ENCODE assay signal across 28 cellular contexts in genomic region chr17:69444023-69444422, GRCh38.
"Had no signal": no experiment of that assay in that cellular context is flagged by ENCODE, and none has a peak within 500 bp of the region (broad histone marks: within the 10 kb centered on the region; RNA-seq: fewer than 3 reads in every experiment).

No MANE protein-coding gene starts in this region.

- H3K27ac Mint-ChIP-seq: dendritic cell treated with granulocyte-macrophage colony-stimulating factor and Interleukin-4, amounts not matched to agents 40 ng/mL and 50 ng/mL, for 4 days; endodermal cell; immature natural killer cell; mesothelial cell of epicardium had no signal

- H3K4me1 ChIP-seq: lower lobe of right lung had no signal

- H3K9me3 Mint-ChIP-seq: dendritic cell treated with granulocyte-macrophage colony-stimulating factor and Interleukin-4, amounts not matched to agents 40 ng/mL and 50 ng/mL, for 4 days had no signal

- ATAC-seq: effector memory CD8-positive, alpha-beta T cell; esophagus mucosa; gastroesophageal sphincter; heart left ventricle; left lobe of liver; left ventricle myocardium superior; lower lobe of right lung had no signal

- H3K9me3 ChIP-seq: colonic mucosa had no signal

- H3K27me3 ChIP-seq: colonic mucosa, esophagus squamous epithelium, gastroesophageal sphincter, heart left ventricle, hepatocyte had no signal

- H3K4me3 ChIP-seq: colonic mucosa, esophagus squamous epithelium, gastroesophageal sphincter, heart left ventricle, hepatocyte, lower lobe of right lung, mucosa of descending colon had no signal

- H3K4me3 Mint-ChIP-seq: dendritic cell treated with granulocyte-macrophage colony-stimulating factor and Interleukin-4, amounts not matched to agents 40 ng/mL and 50 ng/mL, for 4 days; effector memory CD8-positive, alpha-beta T cell; endodermal cell; immature natural killer cell; mesothelial cell of epicardium had no signal

- H3K27ac ChIP-seq: epithelial cell of prostate, esophagus squamous epithelium, gastroesophageal sphincter, heart left ventricle, hepatocyte, lower lobe of right lung had no signal

- H3K27me3 Mint-ChIP-seq: dendritic cell treated with granulocyte-macrophage colony-stimulating factor and Interleukin-4, amounts not matched to agents 40 ng/mL and 50 ng/mL, for 4 days; effector memory CD8-positive, alpha-beta T cell had no signal

- DNase-seq: cerebellar nuclear complex; colonic mucosa; cortex of kidney; effector CD8-positive, alpha-beta T cell; effector memory CD8-positive, alpha-beta T cell; erythroblast; esophagus squamous epithelium; foreskin fibroblast; foreskin melanocyte; heart left ventricle; hypothalamus; immature natural killer cell; islet precursor cell; kidney; kidney glomerular epithelial cell; left colon; left ventricle myocardium superior; lower lobe of right lung; mesenchymal stem cell; mucosa of descending colon had no signal

- H3K36me3 ChIP-seq: colonic mucosa, esophagus squamous epithelium, gastroesophageal sphincter, heart left ventricle, lower lobe of right lung had no signal
